8 cellular contexts compared by ENCODE assay signal in genomic region chrX:40579880-40580536, GRCh38. TPM values are rescaled to one million over a fixed set of nuclear protein-coding genes. Genes with fewer than 3 reads are reported as not detected.
DNase-seq lines count a peak whose midpoint lies in the region; ATAC-seq and TF ChIP-seq lines count a peak whose summit lies in the region.

No MANE protein-coding gene starts in this region.

- H3K4me3 ChIP-seq in SJSA1, result peak overlapping the region; percentile 72
- peak overlapping the region; percentile 75 for H3K4me3 ChIP-seq in fibroblast of villous mesenchyme (ENCODE audit: low read depth, low read length)
- peak overlapping the region; percentile 51 for H3K4me3 ChIP-seq in rectal smooth muscle tissue (ENCODE audit: low read length)

- H3K36me3 ChIP-seq in SJSA1 (peaks cover 3% of the 10 kb centered on the region; the same call in 1 of the 2 replicates), rectal smooth muscle tissue (ENCODE audit: control insufficient read depth, insufficient read depth, low read length) (no peaks in the 10 kb centered on the region)

- in situ Hi-C loops in GM13977 (cut with MboI; ENCODE audit: low pct_unique_long_range_greater_than_20kb, low sequenced_read_pairs, unreplicated experiment), result no loop called here

- ATAC-seq in GM18498 (IDR thresholded peaks at IDR 0.05; ENCODE audit: unreplicated experiment) (peak; percentile 51), HG02623 (IDR thresholded peaks at IDR 0.05; ENCODE audit: unreplicated experiment) (peak; percentile 41)

- DNase-seq in SJSA1 (ENCODE audit: low read depth in 1 of 2, low spot score in 2 of 2) (no peak), fibroblast of villous mesenchyme (ENCODE audit: low read depth) (no peak), GM13977 (ENCODE audit: low spot score) (no peak), NCI-H774 (lab: John Stamatoyannopoulos, UW) (no peak), SK-N-DZ (ENCODE audit: low spot score) (no peak)

- peak overlapping the region; percentile 63; the same call in 1 of the 2 replicates for H3K27ac ChIP-seq in SJSA1
- H3K27ac ChIP-seq in rectal smooth muscle tissue (ENCODE audit: low read depth, low read length), result peak overlapping the region; percentile 55

- H3K27me3 ChIP-seq in SJSA1 (replicated peaks), result no peaks in the 10 kb centered on the region
- peaks cover 3% of the 10 kb centered on the region for H3K27me3 ChIP-seq in rectal smooth muscle tissue (ENCODE audit: control insufficient read depth, insufficient read depth, low read length)

- TF ChIP-seq CTCF in fibroblast of villous mesenchyme (IDR thresholded peaks at IDR 0.05; ENCODE audit: insufficient read depth, low read depth, low read length), result no peak
- no peak for TF ChIP-seq CTCF in GM13977 (IDR thresholded peaks at IDR 0.05; ENCODE audit: extremely low read depth, insufficient read depth, missing control alignments)

- H3K4me1 ChIP-seq in SJSA1 (replicated peaks) (peaks cover 4% of the 10 kb centered on the region; the same call in 1 of the 2 replicates), rectal smooth muscle tissue (ENCODE audit: control insufficient read depth, insufficient read depth, low read length) (no peaks in the 10 kb centered on the region)

- no peak overlapping the region for H3K9ac ChIP-seq in rectal smooth muscle tissue (ENCODE audit: low read length)

- H3K9me3 ChIP-seq in SJSA1 (replicated peaks), result no peaks in the 10 kb centered on the region

RNA-seq across cellular contexts. Expression of gene ATP6AP2, which starts 0.8 kb away (rescaled TPM):
- total RNA-seq in SJSA1 (2014; rRNA removed; shearing (Covaris generic)), result 105 and 116 TPM in 2 replicates
- 75.7 and 94.6 TPM in 2 replicates for total RNA-seq in fibroblast of villous mesenchyme
- 65.8 and 90.3 TPM in 2 replicates for polyA plus RNA-seq in SK-N-DZ (2014; cell fraction: cytosol; rRNA removed)
- 39.4 and 39.9 TPM in 2 replicates for polyA plus RNA-seq in SK-N-DZ (2014; cell fraction: nucleus; rRNA removed)

RNA-seq across cellular contexts. Expression of gene MPC1L, which starts 43.2 kb away (rescaled TPM):
- total RNA-seq in SJSA1 (2014; rRNA removed; shearing (Covaris generic)), result not detected in 2 replicates
- not detected in 2 replicates for total RNA-seq in fibroblast of villous mesenchyme
- polyA plus RNA-seq in SK-N-DZ (2014; cell fraction: cytosol; rRNA removed), result not detected in 2 replicates
- not detected in 2 replicates for polyA plus RNA-seq in SK-N-DZ (2014; cell fraction: nucleus; rRNA removed)
